ENCODE assay signal across 3 cellular contexts in genomic region chr1:8197493-8198282, GRCh38.
A peak's percentile ranks its signal among the peaks of the same experiment; 100 is the strongest.
TF ChIP-seq lines count a peak whose summit lies in the region.

No MANE protein-coding gene starts in this region.

TF ChIP-seq in HEK293, 187 proteins besides CTCF, POLR2A, EP300 and RAD21 (continued from another document and continues in another):
- TF ChIP-seq ZNF518A (tag by site-specific recombination; conservative IDR thresholded peaks at IDR 0.05; ENCODE audit: low read depth) (peak; percentile 34; the same call in 1 of the 2 replicates), KLF8 (tag by site-specific recombination; IDR thresholded peaks at IDR 0.05) (peak; percentile 70), ZNF561 (tag by site-specific recombination; IDR thresholded peaks at IDR 0.05; ENCODE audit: borderline replicate concordance) (no peak), ZNF530 (tag by site-specific recombination; IDR thresholded peaks at IDR 0.05; ENCODE audit: low read depth) (no peak), ZNF2 (tag by site-specific recombination; IDR thresholded peaks at IDR 0.05) (no peak), ZFHX2 (tag by site-specific recombination; conservative IDR thresholded peaks at IDR 0.05) (peak; percentile 98), ZNF112 (tag by site-specific recombination; IDR thresholded peaks at IDR 0.05) (no peak), ZNF48 (tag by site-specific recombination; IDR thresholded peaks at IDR 0.05) (no peak), YY1 (tag by site-specific recombination; IDR thresholded peaks at IDR 0.05) (no peak), ZEB2 (tag by site-specific recombination; IDR thresholded peaks at IDR 0.05) (peak; percentile 72), YY2 (tag by site-specific recombination; IDR thresholded peaks at IDR 0.05) (no peak; the same call in 1 of the 2 replicates), ZNF776 (tag by site-specific recombination; IDR thresholded peaks at IDR 0.05; ENCODE audit: borderline replicate concordance) (no peak), MZF1 (tag by site-specific recombination; IDR thresholded peaks at IDR 0.05; ENCODE audit: borderline replicate concordance) (peak; percentile 34; the same call in 1 of the 2 replicates)
- TF ChIP-seq, protein P1, sequence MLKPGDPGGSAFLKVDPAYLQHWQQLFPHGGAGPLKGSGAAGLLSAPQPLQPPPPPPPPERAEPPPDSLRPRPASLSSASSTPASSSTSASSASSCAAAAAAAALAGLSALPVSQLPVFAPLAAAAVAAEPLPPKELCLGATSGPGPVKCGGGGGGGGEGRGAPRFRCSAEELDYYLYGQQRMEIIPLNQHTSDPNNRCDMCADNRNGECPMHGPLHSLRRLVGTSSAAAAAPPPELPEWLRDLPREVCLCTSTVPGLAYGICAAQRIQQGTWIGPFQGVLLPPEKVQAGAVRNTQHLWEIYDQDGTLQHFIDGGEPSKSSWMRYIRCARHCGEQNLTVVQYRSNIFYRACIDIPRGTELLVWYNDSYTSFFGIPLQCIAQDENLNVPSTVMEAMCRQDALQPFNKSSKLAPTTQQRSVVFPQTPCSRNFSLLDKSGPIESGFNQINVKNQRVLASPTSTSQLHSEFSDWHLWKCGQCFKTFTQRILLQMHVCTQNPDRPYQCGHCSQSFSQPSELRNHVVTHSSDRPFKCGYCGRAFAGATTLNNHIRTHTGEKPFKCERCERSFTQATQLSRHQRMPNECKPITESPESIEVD (tag by site-specific recombination; IDR thresholded peaks at IDR 0.05), result no peak

TF ChIP-seq in K562, 482 proteins besides CTCF, POLR2A, EP300 and RAD21 (continued from another document and continues in another):
- TF ChIP-seq, protein P2, sequence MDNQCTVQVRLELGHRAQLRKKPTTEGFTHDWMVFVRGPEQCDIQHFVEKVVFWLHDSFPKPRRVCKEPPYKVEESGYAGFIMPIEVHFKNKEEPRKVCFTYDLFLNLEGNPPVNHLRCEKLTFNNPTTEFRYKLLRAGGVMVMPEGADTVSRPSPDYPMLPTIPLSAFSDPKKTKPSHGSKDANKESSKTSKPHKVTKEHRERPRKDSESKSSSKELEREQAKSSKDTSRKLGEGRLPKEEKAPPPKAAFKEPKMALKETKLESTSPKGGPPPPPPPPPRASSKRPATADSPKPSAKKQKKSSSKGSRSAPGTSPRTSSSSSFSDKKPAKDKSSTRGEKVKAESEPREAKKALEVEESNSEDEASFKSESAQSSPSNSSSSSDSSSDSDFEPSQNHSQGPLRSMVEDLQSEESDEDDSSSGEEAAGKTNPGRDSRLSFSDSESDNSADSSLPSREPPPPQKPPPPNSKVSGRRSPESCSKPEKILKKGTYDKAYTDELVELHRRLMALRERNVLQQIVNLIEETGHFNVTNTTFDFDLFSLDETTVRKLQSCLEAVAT (IDR thresholded peaks at IDR 0.05), result peak; percentile 34 to 99; a peak in 2 of 4 replicates
- TF ChIP-seq TAF15 (IDR thresholded peaks at IDR 0.05; ENCODE audit: low read depth, low read length), result no peak
- TF ChIP-seq CGGBP1 (CRISPR knock-in tag; IDR thresholded peaks at IDR 0.05), result no peak
- TF ChIP-seq GTF2A2 (tag; IDR thresholded peaks at IDR 0.05), result no peak
- TF ChIP-seq FOXJ3 (CRISPR knock-in tag; IDR thresholded peaks at IDR 0.05), result no peak
- TF ChIP-seq ZNF253 (CRISPR knock-in tag; conservative IDR thresholded peaks at IDR 0.05), result no peak
- 0 out of 2 replicates have a peak, but pooled peaks have one; percentile 31 for TF ChIP-seq NR2C2 (CRISPR knock-in tag; IDR thresholded peaks at IDR 0.05)
- peak; percentile 74; the same call in 1 of the 2 replicates for TF ChIP-seq NR2C2 (tag; IDR thresholded peaks at IDR 0.05)
- peak; percentile 97 for TF ChIP-seq RUNX1 (IDR thresholded peaks at IDR 0.05; ENCODE audit: low read depth)
- TF ChIP-seq FOXP1 (CRISPR knock-in tag; IDR thresholded peaks at IDR 0.05), result no peak; the same call in 1 of the 2 replicates
- TF ChIP-seq, protein P3, sequence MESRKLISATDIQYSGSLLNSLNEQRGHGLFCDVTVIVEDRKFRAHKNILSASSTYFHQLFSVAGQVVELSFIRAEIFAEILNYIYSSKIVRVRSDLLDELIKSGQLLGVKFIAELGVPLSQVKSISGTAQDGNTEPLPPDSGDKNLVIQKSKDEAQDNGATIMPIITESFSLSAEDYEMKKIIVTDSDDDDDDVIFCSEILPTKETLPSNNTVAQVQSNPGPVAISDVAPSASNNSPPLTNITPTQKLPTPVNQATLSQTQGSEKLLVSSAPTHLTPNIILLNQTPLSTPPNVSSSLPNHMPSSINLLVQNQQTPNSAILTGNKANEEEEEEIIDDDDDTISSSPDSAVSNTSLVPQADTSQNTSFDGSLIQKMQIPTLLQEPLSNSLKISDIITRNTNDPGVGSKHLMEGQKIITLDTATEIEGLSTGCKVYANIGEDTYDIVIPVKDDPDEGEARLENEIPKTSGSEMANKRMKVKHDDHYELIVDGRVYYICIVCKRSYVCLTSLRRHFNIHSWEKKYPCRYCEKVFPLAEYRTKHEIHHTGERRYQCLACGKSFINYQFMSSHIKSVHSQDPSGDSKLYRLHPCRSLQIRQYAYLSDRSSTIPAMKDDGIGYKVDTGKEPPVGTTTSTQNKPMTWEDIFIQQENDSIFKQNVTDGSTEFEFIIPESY (CRISPR knock-in tag; IDR thresholded peaks at IDR 0.05), result no peak
- peak; percentile 76 for TF ChIP-seq ZNF263 (CRISPR knock-in tag; IDR thresholded peaks at IDR 0.05; ENCODE audit: borderline replicate concordance)
- peak; percentile 100 for TF ChIP-seq CXXC5 (CRISPR knock-in tag; IDR thresholded peaks at IDR 0.05)
- no peak for TF ChIP-seq POU5F1 (IDR thresholded peaks at IDR 0.05; ENCODE audit: borderline replicate concordance, low read depth, low read length, partially characterized antibody)
- TF ChIP-seq, protein P4, sequence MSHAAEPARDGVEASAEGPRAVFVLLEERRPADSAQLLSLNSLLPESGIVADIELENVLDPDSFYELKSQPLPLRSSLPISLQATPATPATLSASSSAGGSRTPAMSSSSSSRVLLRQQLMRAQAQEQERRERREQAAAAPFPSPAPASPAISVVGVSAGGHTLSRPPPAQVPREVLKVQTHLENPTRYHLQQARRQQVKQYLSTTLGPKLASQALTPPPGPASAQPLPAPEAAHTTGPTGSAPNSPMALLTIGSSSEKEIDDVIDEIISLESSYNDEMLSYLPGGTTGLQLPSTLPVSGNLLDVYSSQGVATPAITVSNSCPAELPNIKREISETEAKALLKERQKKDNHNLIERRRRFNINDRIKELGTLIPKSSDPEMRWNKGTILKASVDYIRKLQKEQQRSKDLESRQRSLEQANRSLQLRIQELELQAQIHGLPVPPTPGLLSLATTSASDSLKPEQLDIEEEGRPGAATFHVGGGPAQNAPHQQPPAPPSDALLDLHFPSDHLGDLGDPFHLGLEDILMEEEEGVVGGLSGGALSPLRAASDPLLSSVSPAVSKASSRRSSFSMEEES (CRISPR knock-in tag; IDR thresholded peaks at IDR 0.05), result peak; percentile 28
- peak; percentile 98 for TF ChIP-seq HES1 (IDR thresholded peaks at IDR 0.05; ENCODE audit: low read depth)
- peak; percentile 55 for TF ChIP-seq TAF1 (IDR thresholded peaks at IDR 0.05; ENCODE audit: control insufficient read depth, extremely low read depth, insufficient read depth, low read length, severe bottlenecking)

TF ChIP-seq in HepG2, 621 proteins besides CTCF, POLR2A, EP300 and RAD21 (continued from another document and continues in another):
- no peak for TF ChIP-seq PBX3 (CRISPR knock-in tag; IDR thresholded peaks at IDR 0.05; ENCODE audit: borderline replicate concordance)
- peak; percentile 80 for TF ChIP-seq MXD3 (CRISPR knock-in tag; IDR thresholded peaks at IDR 0.05)
- no peak for TF ChIP-seq ZNF850 (CRISPR knock-in tag; conservative IDR thresholded peaks at IDR 0.05)
- no peak for TF ChIP-seq JARID2 (CRISPR knock-in tag; IDR thresholded peaks at IDR 0.05; ENCODE audit: insufficient replicate concordance)
- peak; percentile 92 for TF ChIP-seq NFE2L2 (IDR thresholded peaks at IDR 0.05; ENCODE audit: low read length)
- peak; percentile 30; the same call in 1 of the 2 replicates for TF ChIP-seq NR2F2 (IDR thresholded peaks at IDR 0.05; ENCODE audit: borderline replicate concordance, low read depth)
- TF ChIP-seq ZNF790 (CRISPR knock-in tag; IDR thresholded peaks at IDR 0.05; ENCODE audit: borderline replicate concordance), result no peak
- TF ChIP-seq, protein P5, sequence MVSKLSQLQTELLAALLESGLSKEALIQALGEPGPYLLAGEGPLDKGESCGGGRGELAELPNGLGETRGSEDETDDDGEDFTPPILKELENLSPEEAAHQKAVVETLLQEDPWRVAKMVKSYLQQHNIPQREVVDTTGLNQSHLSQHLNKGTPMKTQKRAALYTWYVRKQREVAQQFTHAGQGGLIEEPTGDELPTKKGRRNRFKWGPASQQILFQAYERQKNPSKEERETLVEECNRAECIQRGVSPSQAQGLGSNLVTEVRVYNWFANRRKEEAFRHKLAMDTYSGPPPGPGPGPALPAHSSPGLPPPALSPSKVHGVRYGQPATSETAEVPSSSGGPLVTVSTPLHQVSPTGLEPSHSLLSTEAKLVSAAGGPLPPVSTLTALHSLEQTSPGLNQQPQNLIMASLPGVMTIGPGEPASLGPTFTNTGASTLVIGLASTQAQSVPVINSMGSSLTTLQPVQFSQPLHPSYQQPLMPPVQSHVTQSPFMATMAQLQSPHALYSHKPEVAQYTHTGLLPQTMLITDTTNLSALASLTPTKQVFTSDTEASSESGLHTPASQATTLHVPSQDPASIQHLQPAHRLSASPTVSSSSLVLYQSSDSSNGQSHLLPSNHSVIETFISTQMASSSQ (IDR thresholded peaks at IDR 0.05; ENCODE audit: low read depth), result no peak
- TF ChIP-seq, protein P5 (CRISPR knock-in tag; IDR thresholded peaks at IDR 0.05; ENCODE audit: borderline replicate concordance), result peak; percentile 88
- TF ChIP-seq ZNF788 (CRISPR knock-in tag; IDR thresholded peaks at IDR 0.05; ENCODE audit: borderline replicate concordance), result no peak
- TF ChIP-seq DMAP1 (CRISPR knock-in tag; IDR thresholded peaks at IDR 0.05), result peak; percentile 86; the same call in 1 of the 2 replicates
- no peak for TF ChIP-seq RELA (CRISPR knock-in tag; IDR thresholded peaks at IDR 0.05)
- no peak for TF ChIP-seq RFX1 (IDR thresholded peaks at IDR 0.05)
- no peak for TF ChIP-seq ZNF101 (CRISPR knock-in tag; IDR thresholded peaks at IDR 0.05; ENCODE audit: borderline replicate concordance, low read depth)
- no peak for TF ChIP-seq MAZ (IDR thresholded peaks at IDR 0.05; ENCODE audit: borderline replicate concordance, low read depth, low read length)
- TF ChIP-seq MAZ (CRISPR knock-in tag; IDR thresholded peaks at IDR 0.05; ENCODE audit: low read depth), result no peak
- TF ChIP-seq ZNF558 (CRISPR knock-in tag; IDR thresholded peaks at IDR 0.05; ENCODE audit: borderline replicate concordance), result no peak
- TF ChIP-seq POLR2AphosphoS5 (IDR thresholded peaks at IDR 0.05; ENCODE audit: low read depth, low read length), result no peak
- TF ChIP-seq ZNF512 (CRISPR knock-in tag; IDR thresholded peaks at IDR 0.05), result no peak
- TF ChIP-seq, protein P6, sequence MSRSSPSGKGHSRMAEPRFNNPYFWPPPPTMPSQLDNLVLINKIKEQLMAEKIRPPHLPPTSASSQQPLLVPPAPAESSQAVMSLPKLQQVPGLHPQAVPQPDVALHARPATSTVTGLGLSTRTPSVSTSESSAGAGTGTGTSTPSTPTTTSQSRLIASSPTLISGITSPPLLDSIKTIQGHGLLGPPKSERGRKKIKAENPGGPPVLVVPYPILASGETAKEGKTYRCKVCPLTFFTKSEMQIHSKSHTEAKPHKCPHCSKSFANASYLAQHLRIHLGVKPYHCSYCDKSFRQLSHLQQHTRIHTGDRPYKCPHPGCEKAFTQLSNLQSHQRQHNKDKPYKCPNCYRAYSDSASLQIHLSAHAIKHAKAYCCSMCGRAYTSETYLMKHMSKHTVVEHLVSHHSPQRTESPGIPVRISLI (CRISPR knock-in tag; IDR thresholded peaks at IDR 0.05; ENCODE audit: borderline replicate concordance), result no peak
- TF ChIP-seq POLR2AphosphoS2 (IDR thresholded peaks at IDR 0.05; ENCODE audit: low read depth, low read length), result no peak
- no peak for TF ChIP-seq MBNL3 (CRISPR knock-in tag; conservative IDR thresholded peaks at IDR 0.05)
- TF ChIP-seq ZNF552 (CRISPR knock-in tag; IDR thresholded peaks at IDR 0.05; ENCODE audit: borderline replicate concordance), result no peak
- TF ChIP-seq ZBTB42 (CRISPR knock-in tag; IDR thresholded peaks at IDR 0.05), result no peak
- peak; percentile 87 for TF ChIP-seq ZNF746 (CRISPR knock-in tag; IDR thresholded peaks at IDR 0.05)
- TF ChIP-seq ZSCAN30 (CRISPR knock-in tag; IDR thresholded peaks at IDR 0.05), result no peak
- TF ChIP-seq, protein P7, sequence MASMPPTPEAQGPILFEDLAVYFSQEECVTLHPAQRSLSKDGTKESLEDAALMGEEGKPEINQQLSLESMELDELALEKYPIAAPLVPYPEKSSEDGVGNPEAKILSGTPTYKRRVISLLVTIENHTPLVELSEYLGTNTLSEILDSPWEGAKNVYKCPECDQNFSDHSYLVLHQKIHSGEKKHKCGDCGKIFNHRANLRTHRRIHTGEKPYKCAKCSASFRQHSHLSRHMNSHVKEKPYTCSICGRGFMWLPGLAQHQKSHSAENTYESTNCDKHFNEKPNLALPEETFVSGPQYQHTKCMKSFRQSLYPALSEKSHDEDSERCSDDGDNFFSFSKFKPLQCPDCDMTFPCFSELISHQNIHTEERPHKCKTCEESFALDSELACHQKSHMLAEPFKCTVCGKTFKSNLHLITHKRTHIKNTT (CRISPR knock-in tag; IDR thresholded peaks at IDR 0.05), result no peak
